In the genomic region with DNA sequence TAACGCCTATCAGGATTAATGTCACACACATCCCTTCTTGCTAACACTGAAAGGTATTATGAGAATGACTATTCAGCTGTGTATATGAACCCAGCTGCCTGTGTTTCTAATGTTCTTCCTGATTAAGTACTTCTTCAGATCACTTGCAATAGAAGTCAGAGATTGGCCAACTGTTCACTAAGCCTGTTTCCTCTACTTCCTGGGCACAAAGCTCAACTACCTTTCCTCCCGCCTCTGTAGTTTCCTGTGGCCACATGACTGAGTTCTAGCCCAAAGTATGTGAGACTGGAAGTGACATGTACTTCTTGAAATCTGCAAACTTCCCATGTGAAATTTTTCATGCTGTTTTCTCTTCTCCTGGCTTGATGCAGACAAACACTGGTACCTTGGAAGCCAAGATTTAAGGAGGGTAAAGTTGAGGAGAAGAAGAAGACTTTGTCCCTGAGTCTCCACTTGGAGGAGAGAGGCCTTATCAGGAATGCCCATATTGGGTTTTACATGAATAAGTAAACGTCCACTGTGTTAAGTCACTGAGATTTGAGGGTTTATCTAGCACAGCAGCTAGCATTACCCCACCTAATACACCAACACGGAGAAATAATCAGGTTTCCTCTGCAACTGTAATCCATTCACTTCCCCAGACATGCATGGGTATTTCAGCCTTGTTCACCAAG, we compare ENCODE assay signal across 23 cellular contexts.
"Had no signal": no experiment of that assay in that cellular context is flagged by ENCODE, and none has a peak within 500 bp of the region (broad histone marks: within the 10 kb centered on the region; RNA-seq: fewer than 3 reads in every experiment).

No MANE protein-coding gene starts in this region.

- H3K4me3 ChIP-seq: breast epithelium, esophagus squamous epithelium, gastroesophageal sphincter, testis, vagina had no signal

- DNase-seq: activated CD4-positive, alpha-beta memory T cell treated with anti-CD3 and anti-CD28 coated beads for 36 hours; activated CD4-positive, alpha-beta T cell treated with anti-CD3 and anti-CD28 coated beads for 48 hours; activated CD4-positive, CD25-positive, alpha-beta regulatory T cell; activated naive CD4-positive, alpha-beta T cell treated with Interleukin-2 at 50 U/mL for 16 hours; activated naive CD8-positive, alpha-beta T cell treated with anti-CD3 and anti-CD28 coated beads for 36 hours; activated T-cell treated with anti-CD3 and anti-CD28 coated beads, Interleukin-2, amount 50 U/mL, for 48 hours; effector CD8-positive, alpha-beta T cell; esophagus squamous epithelium; head of caudate nucleus; islet precursor cell; left cardiac atrium; midbrain; natural killer cell; retina; stimulated activated CD4-positive, alpha-beta T cell treated with anti-CD3 and anti-CD28 coated beads, Interleukin-2, amount 100 ng/mL, for 48 hours; stimulated activated CD8-positive, alpha-beta memory T cell treated with anti-CD3 and anti-CD28 coated beads, Interleukin-4, amount 100 ng/mL, for 48 hours; stimulated activated naive B cell treated with anti-CD40 and anti-IgM and Interleukin-4, amounts not matched to agents 10 μg/mL and 1 μg/mL and 100 μg/mL, for 72 hours; T-helper 9 cell; testis; trophoblast cell had no signal

- ATAC-seq: gastroesophageal sphincter; left cardiac atrium; natural killer cell; stimulated activated naive B cell treated with anti-CD40 and anti-IgM and Interleukin-4, amounts not matched to agents 10 μg/mL and 1 μg/mL and 100 μg/mL, for 72 hours had no signal
